ENCODE assay signal across 2 cellular contexts in the genomic region with DNA sequence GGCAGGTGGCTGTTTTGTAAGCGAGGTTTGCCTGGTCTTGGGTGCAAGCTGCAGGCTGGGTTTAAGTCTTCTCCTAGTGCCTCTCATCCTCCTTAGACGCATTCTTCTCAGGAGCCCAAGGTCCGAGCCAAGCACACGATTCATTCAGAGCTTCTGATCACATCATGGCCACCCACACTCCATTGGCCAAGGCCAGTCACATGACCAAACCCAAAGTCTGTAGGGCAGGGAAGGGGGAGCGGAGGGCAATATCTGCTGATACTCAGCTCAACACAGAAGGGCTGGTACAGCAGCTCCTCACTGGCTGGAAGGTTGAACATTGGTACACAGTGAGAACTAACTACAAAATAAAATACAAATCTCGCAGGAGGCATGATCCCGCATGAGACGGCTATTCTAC.
TF ChIP-seq lines count a peak whose summit lies in the region.

No MANE protein-coding gene starts in this region.

TF ChIP-seq in HepG2, 621 proteins besides CTCF, POLR2A, EP300 and RAD21:
- TF ChIP-seq NFIB (CRISPR knock-in tag; IDR thresholded peaks at IDR 0.05; ENCODE audit: borderline replicate concordance) (no peak), ZNF879 (CRISPR knock-in tag; IDR thresholded peaks at IDR 0.05) (no peak), RAD51 (IDR thresholded peaks at IDR 0.05; ENCODE audit: borderline replicate concordance) (peak; percentile 30; the same call in 1 of the 2 replicates), NFRKB (IDR thresholded peaks at IDR 0.05) (no peak), JARID2 (CRISPR knock-in tag; IDR thresholded peaks at IDR 0.05; ENCODE audit: insufficient replicate concordance) (no peak), NFYC (CRISPR knock-in tag; IDR thresholded peaks at IDR 0.05) (peak; percentile 58; the same call in 1 of the 2 replicates), THAP11 (CRISPR knock-in tag; IDR thresholded peaks at IDR 0.05) (no peak), BORCS8-MEF2B (CRISPR knock-in tag; IDR thresholded peaks at IDR 0.05) (no peak), BRCA1 (CRISPR knock-in tag; IDR thresholded peaks at IDR 0.05) (no peak), NFYB (CRISPR knock-in tag; IDR thresholded peaks at IDR 0.05) (peak; percentile 69)
- TF ChIP-seq, protein P1, sequence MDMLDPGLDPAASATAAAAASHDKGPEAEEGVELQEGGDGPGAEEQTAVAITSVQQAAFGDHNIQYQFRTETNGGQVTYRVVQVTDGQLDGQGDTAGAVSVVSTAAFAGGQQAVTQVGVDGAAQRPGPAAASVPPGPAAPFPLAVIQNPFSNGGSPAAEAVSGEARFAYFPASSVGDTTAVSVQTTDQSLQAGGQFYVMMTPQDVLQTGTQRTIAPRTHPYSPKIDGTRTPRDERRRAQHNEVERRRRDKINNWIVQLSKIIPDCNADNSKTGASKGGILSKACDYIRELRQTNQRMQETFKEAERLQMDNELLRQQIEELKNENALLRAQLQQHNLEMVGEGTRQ (IDR thresholded peaks at IDR 0.05; ENCODE audit: low read depth, low read length), result 0 out of 2 replicates have a peak, but pooled peaks have one; percentile 8
- TF ChIP-seq, protein P1 (CRISPR knock-in tag; IDR thresholded peaks at IDR 0.05; ENCODE audit: borderline replicate concordance), result peak; percentile 58; the same call in 1 of the 2 replicates

TF ChIP-seq in H1, 55 proteins besides CTCF, POLR2A, EP300 and RAD21:
- TF ChIP-seq, protein P1 (IDR thresholded peaks at IDR 0.05; ENCODE audit: low read length), result peak; percentile 63
- no peak for TF ChIP-seq YY1 (IDR thresholded peaks at IDR 0.05; ENCODE audit: low read depth, low read length)
- TF ChIP-seq, protein P2, sequence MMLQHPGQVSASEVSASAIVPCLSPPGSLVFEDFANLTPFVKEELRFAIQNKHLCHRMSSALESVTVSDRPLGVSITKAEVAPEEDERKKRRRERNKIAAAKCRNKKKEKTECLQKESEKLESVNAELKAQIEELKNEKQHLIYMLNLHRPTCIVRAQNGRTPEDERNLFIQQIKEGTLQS (IDR thresholded peaks at IDR 0.05; ENCODE audit: insufficient read depth, low read depth, low read length), result 0 out of 2 replicates have a peak, but pooled peaks have one; percentile 4
